ENCODE assay signal across 8 cellular contexts in the genomic region with DNA sequence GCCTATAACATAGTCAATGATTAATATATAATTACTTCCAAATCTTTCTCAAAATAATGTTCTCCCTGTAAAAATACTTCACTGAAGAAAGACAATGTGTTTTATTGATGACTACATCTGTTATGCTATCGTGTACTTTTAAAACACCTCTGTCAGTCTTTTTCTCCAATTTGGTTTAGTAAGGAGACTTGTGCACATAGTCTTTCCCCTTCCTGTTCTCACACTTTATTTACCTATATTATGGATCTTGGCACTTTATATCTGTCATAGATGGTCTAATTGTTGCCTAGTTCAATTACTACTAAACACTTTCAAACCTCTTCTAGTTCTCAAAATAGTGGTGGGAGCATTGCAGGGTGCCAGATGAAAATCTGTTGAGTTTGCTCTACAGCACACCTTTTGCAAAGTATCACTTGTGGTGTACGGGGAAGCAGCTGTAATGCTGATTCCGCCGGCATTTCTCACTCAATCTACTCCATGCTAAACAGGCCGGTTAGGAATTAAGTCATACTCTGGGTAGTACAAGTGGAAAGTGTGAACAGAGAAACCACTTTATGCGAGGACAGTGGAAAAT.
DNase-seq lines count a peak whose midpoint lies in the region; ATAC-seq and TF ChIP-seq lines count a peak whose summit lies in the region.

No MANE protein-coding gene starts in this region.

- H3K27ac Mint-ChIP-seq in nephron progenitor cell, result no peak overlapping the region

- peak; percentile 12 for ATAC-seq in HG03378 (IDR thresholded peaks at IDR 0.05; ENCODE audit: unreplicated experiment)

- peak overlapping the region; percentile 73 for H3K4me3 Mint-ChIP-seq in nephron progenitor cell

- TF ChIP-seq CTCF in GM06990 (IDR thresholded peaks at IDR 0.05; ENCODE audit: insufficient read depth, low read length, poor library complexity, severe bottlenecking) (no peak), cardiac fibroblast (IDR thresholded peaks at IDR 0.05; ENCODE audit: low read depth, low read length) (no peak), nephron progenitor cell (IDR thresholded peaks at IDR 0.05) (no peak)

- H3K27me3 Mint-ChIP-seq in nephron progenitor cell (ENCODE audit: low read depth, poor library complexity), result peaks cover 98% of the 10 kb centered on the region

- no peaks in the 10 kb centered on the region for H3K36me3 Mint-ChIP-seq in nephron progenitor cell (ENCODE audit: low read depth)

- H3K9me3 Mint-ChIP-seq in nephron progenitor cell, result no peaks in the 10 kb centered on the region

- peak overlapping the region; percentile 76 for H3K4me3 ChIP-seq in GM06990 (replicated peaks; ENCODE audit: low read depth, low read length)
- H3K4me3 ChIP-seq in cardiac fibroblast (replicated peaks in 1 of 2; ENCODE audit: low read depth in 2 of 2, low read length in 2 of 2), result peak overlapping the region; percentile 49 to 60

- H3K4me1 Mint-ChIP-seq in nephron progenitor cell, result peaks cover 10% of the 10 kb centered on the region

- no peaks in the 10 kb centered on the region for H3K36me3 ChIP-seq in GM06990 (ENCODE audit: control insufficient read depth, insufficient read depth, low read length)

- no peaks in the 10 kb centered on the region; the same call in 1 of the 2 replicates for H3K27me3 ChIP-seq in GM06990 (replicated peaks; ENCODE audit: control insufficient read depth, insufficient read depth, low read length)

- DNase-seq in GM06990 (ENCODE audit: extremely low read depth, insufficient read length) (no peak), cardiac fibroblast (ENCODE audit: low read depth in 2 of 2) (peak; percentile 3 to 21), nephron progenitor cell (no peak), CD1c-positive myeloid dendritic cell (ENCODE audit: extremely low spot score) (no peak), NCI-H1048 (lab: John Stamatoyannopoulos, UW) (no peak), GOT3 (lab: John Stamatoyannopoulos, UW) (no peak)
- DNase-seq in activated CD4-positive, alpha-beta T cell treated with anti-CD3 and anti-CD28 coated beads for 4 hours, result no peak

Comparison
In these comparisons a context has a peak if more than half of its experiments do, and no peak if none do; other contexts are left out.
1. DNase-seq: peak in cardiac fibroblast (2 of 2); none in GM06990 (single experiment), nephron progenitor cell (single experiment), CD1c-positive myeloid dendritic cell (single experiment), NCI-H1048 (single experiment), GOT3 (single experiment) and activated CD4-positive, alpha-beta T cell treated with anti-CD3 and anti-CD28 coated beads for 4 hours (0 of 2).